ENCODE assay signal across 1 cellular context in the genomic region with DNA sequence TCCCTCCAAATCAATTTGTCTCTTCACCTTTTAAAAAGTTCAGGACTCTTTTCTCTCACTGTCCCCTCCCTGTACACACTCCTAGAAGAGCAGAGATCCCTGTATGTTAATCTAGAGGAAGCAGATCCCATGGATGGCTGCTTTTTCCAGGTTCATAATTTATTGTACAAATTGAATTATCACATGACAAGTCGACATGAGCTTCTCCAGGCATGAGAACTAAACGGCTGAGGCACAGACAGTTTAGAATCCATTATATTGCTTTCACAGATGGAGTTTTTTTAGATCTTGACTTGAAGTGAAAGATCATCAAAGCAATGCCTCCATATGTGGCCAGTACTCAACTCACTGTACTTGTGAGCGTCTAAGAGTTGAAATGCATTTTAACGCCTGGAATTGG.
TF ChIP-seq lines count a peak whose summit lies in the region.

No MANE protein-coding gene starts in this region.

TF ChIP-seq in SK-N-SH treated with all-trans-retinoic acid at 6 μM for 48 hours, 23 proteins besides CTCF, POLR2A, EP300 and RAD21 (continued from another document):
- TF ChIP-seq PATZ1 (CRISPR knock-in tag; IDR thresholded peaks at IDR 0.05; ENCODE audit: borderline replicate concordance) = no peak
- 0 out of 2 replicates have a peak, but pooled peaks have one; percentile 34 for TF ChIP-seq ZFP3 (CRISPR knock-in tag; IDR thresholded peaks at IDR 0.05)
- TF ChIP-seq, protein P1, sequence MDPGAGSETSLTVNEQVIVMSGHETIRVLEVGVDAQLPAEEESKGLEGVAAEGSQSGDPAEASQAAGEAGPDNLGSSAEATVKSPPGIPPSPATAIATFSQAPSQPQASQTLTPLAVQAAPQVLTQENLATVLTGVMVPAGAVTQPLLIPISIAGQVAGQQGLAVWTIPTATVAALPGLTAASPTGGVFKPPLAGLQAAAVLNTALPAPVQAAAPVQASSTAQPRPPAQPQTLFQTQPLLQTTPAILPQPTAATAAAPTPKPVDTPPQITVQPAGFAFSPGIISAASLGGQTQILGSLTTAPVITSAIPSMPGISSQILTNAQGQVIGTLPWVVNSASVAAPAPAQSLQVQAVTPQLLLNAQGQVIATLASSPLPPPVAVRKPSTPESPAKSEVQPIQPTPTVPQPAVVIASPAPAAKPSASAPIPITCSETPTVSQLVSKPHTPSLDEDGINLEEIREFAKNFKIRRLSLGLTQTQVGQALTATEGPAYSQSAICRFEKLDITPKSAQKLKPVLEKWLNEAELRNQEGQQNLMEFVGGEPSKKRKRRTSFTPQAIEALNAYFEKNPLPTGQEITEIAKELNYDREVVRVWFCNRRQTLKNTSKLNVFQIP (CRISPR knock-in tag; IDR thresholded peaks at IDR 0.05; ENCODE audit: borderline replicate concordance, low read depth) = no peak
- TF ChIP-seq BACH2 (CRISPR knock-in tag; IDR thresholded peaks at IDR 0.05; ENCODE audit: borderline replicate concordance) = no peak; the same call in 1 of the 2 replicates
- no peak for TF ChIP-seq PPARA (CRISPR knock-in tag; IDR thresholded peaks at IDR 0.05; ENCODE audit: borderline replicate concordance)
- TF ChIP-seq ZC3H10 (CRISPR knock-in tag; IDR thresholded peaks at IDR 0.05) = peak; percentile 90
- peak; percentile 85; the same call in 1 of the 2 replicates for TF ChIP-seq CSRNP3 (CRISPR knock-in tag; IDR thresholded peaks at IDR 0.05)
- peak; percentile 82; the same call in 1 of the 2 replicates for TF ChIP-seq CSDC2 (CRISPR knock-in tag; IDR thresholded peaks at IDR 0.05)
- TF ChIP-seq TSHZ2 (CRISPR knock-in tag; IDR thresholded peaks at IDR 0.05) = peak; percentile 96
- TF ChIP-seq SNAI2 (CRISPR knock-in tag; IDR thresholded peaks at IDR 0.05) = no peak
- peak; percentile 87 for TF ChIP-seq ISL1 (CRISPR knock-in tag; IDR thresholded peaks at IDR 0.05)
- no peak for TF ChIP-seq ZNF565 (CRISPR knock-in tag; conservative IDR thresholded peaks at IDR 0.05; ENCODE audit: low read depth)
- TF ChIP-seq ZNF70 (CRISPR knock-in tag; IDR thresholded peaks at IDR 0.05) = no peak
- no peak for TF ChIP-seq ARNTL (CRISPR knock-in tag; IDR thresholded peaks at IDR 0.05; ENCODE audit: borderline replicate concordance, low read depth)
- TF ChIP-seq ZFP30 (CRISPR knock-in tag; IDR thresholded peaks at IDR 0.05) = no peak
- no peak for TF ChIP-seq ESRRG (CRISPR knock-in tag; IDR thresholded peaks at IDR 0.05)
- TF ChIP-seq ZNF8 (CRISPR knock-in tag; IDR thresholded peaks at IDR 0.05) = peak; percentile 65; the same call in 1 of the 2 replicates
- 0 out of 2 replicates have a peak, but pooled peaks have one; percentile 62 for TF ChIP-seq GLIS3 (CRISPR knock-in tag; IDR thresholded peaks at IDR 0.05)
- TF ChIP-seq, protein P2, sequence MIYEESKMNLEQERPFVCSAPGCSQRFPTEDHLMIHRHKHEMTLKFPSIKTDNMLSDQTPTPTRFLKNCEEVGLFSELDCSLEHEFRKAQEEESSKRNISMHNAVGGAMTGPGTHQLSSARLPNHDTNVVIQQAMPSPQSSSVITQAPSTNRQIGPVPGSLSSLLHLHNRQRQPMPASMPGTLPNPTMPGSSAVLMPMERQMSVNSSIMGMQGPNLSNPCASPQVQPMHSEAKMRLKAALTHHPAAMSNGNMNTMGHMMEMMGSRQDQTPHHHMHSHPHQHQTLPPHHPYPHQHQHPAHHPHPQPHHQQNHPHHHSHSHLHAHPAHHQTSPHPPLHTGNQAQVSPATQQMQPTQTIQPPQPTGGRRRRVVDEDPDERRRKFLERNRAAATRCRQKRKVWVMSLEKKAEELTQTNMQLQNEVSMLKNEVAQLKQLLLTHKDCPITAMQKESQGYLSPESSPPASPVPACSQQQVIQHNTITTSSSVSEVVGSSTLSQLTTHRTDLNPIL (CRISPR knock-in tag; IDR thresholded peaks at IDR 0.05; ENCODE audit: low read depth) = 0 out of 2 replicates have a peak, but pooled peaks have one; percentile 76
- TF ChIP-seq RARB (CRISPR knock-in tag; IDR thresholded peaks at IDR 0.05) = no peak
- peak; percentile 97 for TF ChIP-seq TCF4 (CRISPR knock-in tag; IDR thresholded peaks at IDR 0.05; ENCODE audit: borderline replicate concordance)
- TF ChIP-seq OSR1 (CRISPR knock-in tag; IDR thresholded peaks at IDR 0.05) = no peak
